In the genomic region with DNA sequence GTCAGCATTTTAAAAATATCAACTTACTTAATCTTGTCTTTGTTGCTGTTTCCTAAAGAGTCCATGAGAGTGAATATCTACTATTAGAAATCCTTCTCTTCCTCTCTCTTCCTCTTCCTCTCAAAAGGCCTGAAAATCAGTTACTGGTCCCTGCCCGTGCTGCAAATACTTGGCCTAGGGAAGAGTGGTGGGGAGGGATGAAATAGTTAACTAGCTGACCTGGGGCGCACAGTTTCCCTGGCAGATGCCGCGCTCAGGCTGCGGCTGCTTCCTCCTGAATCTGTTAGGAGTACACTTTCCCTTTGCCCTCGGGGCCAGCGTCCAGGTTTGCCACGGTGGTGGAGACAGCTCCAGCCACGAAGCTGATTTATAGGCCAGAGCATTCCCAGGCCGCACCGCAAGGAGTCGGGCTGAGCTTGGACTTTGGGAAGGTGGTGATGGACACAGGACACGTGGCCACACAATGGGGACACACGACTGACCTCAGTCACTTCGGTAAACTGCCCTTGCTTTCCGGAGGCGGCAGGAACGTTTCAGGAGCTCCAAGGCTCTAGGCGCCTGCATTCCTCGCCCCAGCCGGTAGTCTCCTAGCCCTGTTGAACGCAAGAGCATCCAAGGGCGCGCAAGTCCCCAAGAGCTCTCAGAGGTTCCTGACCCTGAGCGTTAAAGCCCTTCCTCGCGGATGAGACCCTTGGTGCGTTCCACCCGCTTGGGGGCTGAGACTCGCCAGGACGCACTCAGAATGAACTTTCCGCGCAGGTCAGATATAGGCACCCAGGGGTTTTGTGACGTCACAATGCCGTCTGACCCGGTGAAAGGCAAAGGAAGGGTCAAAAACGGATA, we compare ENCODE assay signal across 9 cellular contexts. TPM values are rescaled to one million over a fixed set of nuclear protein-coding genes. Genes with fewer than 3 reads are reported as not detected.
A peak's percentile ranks its signal among the peaks of the same experiment; 100 is the strongest.
DNase-seq lines count a peak whose midpoint lies in the region; ATAC-seq and TF ChIP-seq lines count a peak whose summit lies in the region.
"Had no signal": no experiment of that assay in that cellular context is flagged by ENCODE, and none has a peak within 500 bp of the region (broad histone marks: within the 10 kb centered on the region; RNA-seq: fewer than 3 reads in every experiment).

No MANE protein-coding gene starts in this region.

- peak; percentile 83 for TF ChIP-seq CTCF in liver (IDR thresholded peaks at IDR 0.05; ENCODE audit: low read depth, low read length, missing input control)

- WGBS in liver = 4% methylated on average over 37 of the region's 37 CpGs

- peaks cover 93% of the 10 kb centered on the region for H3K27me3 ChIP-seq in HUES6 (ENCODE audit: control insufficient read depth, insufficient read depth, low read length)
- H3K27me3 ChIP-seq in liver (ENCODE audit: control insufficient read depth in 4 of 4, insufficient read depth in 4 of 4, low read length in 3 of 4) = peaks cover 0 to 5% (median 0%) of the 10 kb centered on the region in 4 donors
- H3K27me3 ChIP-seq in HAP-1 (ENCODE audit: low read depth) = peaks cover 11% of the 10 kb centered on the region

- H3K27ac ChIP-seq in HUES6 (ENCODE audit: low read depth, low read length) (no peak overlapping the region), liver (ENCODE audit: low read depth in 1 of 2, low read length in 2 of 2) (peak overlapping the region; percentile 48 to 56)

- DNase-seq in DMS53 (lab: John Stamatoyannopoulos, UW) (peak; percentile 97), HAP-1 (ENCODE audit: low spot score in 2 of 2) (no peak), AG08396 (ENCODE audit: low spot score) (no peak)

- TF ChIP-seq RAD21 in liver (IDR thresholded peaks at IDR 0.05) = peak; percentile 92 to 93

- H3K36me3 Mint-ChIP-seq in activated naive CD8-positive, alpha-beta T cell = no peaks in the 10 kb centered on the region

- H3K9me3 ChIP-seq in HUES6 (ENCODE audit: control insufficient read depth, insufficient read depth, low read depth, low read length) (no peaks in the 10 kb centered on the region), liver (ENCODE audit: control insufficient read depth in 4 of 4, low read length in 3 of 4) (peaks cover 0 to 4% (median 1%) of the 10 kb centered on the region in 4 donors), HAP-1 (no peaks in the 10 kb centered on the region)

- in situ Hi-C loops in HAP-1 (cut with MboI; ENCODE audit: low sequenced_read_pairs) = no loop called here

- H3K4me3 Mint-ChIP-seq in activated naive CD8-positive, alpha-beta T cell = peak overlapping the region; percentile 21

- peak overlapping the region; percentile 59 for H3K4me3 ChIP-seq in HUES6 (ENCODE audit: low read depth, low read length)
- H3K4me3 ChIP-seq in liver (ENCODE audit: low read depth in 1 of 3, low read length in 3 of 3) = peak overlapping the region; percentile 4 to 37 (median 34)
- H3K4me3 ChIP-seq in HAP-1 = no peak overlapping the region

- no peaks in the 10 kb centered on the region for H3K36me3 ChIP-seq in HUES6 (ENCODE audit: control insufficient read depth, insufficient read depth, low read length)
- no peaks in the 10 kb centered on the region for H3K36me3 ChIP-seq in liver (ENCODE audit: control insufficient read depth in 4 of 4, insufficient read depth in 3 of 4, low read depth in 1 of 4, low read length in 3 of 4)
- no peaks in the 10 kb centered on the region for H3K36me3 ChIP-seq in HAP-1 (replicated peaks)

- no peak overlapping the region for H3K27ac Mint-ChIP-seq in activated naive CD8-positive, alpha-beta T cell

- no peak overlapping the region for H3K9ac ChIP-seq in HUES6 (ENCODE audit: low read length)
- peak overlapping the region in 1 of 2 donors; percentile 9 for H3K9ac ChIP-seq in liver (ENCODE audit: low read depth in 1 of 2, low read length in 2 of 2)

- no peaks in the 10 kb centered on the region for H3K9me3 Mint-ChIP-seq in activated naive CD8-positive, alpha-beta T cell (ENCODE audit: low read depth)

- H3K27me3 Mint-ChIP-seq in activated naive CD8-positive, alpha-beta T cell = peaks cover 53% of the 10 kb centered on the region

- H3K4me1 ChIP-seq in HUES6 (ENCODE audit: control insufficient read depth, insufficient read depth, low read length) = peaks cover 11% of the 10 kb centered on the region
- H3K4me1 ChIP-seq in liver (ENCODE audit: control insufficient read depth in 4 of 4, insufficient read depth in 4 of 4, low read length in 3 of 4) = peaks cover 5 to 26% (median 17%) of the 10 kb centered on the region in 4 donors
- H3K4me1 ChIP-seq in HAP-1 = no peaks in the 10 kb centered on the region

- ATAC-seq in HG02884 (IDR thresholded peaks at IDR 0.05; ENCODE audit: unreplicated experiment) (no peak), GM21717 (IDR thresholded peaks at IDR 0.05; ENCODE audit: unreplicated experiment) (no peak)

- H3K4me1 Mint-ChIP-seq in activated naive CD8-positive, alpha-beta T cell (ENCODE audit: low read depth) = peaks cover 7% of the 10 kb centered on the region

TF ChIP-seq in liver, 16 proteins besides CTCF, POLR2A, EP300 and RAD21:
- no peak for TF ChIP-seq GABPA (IDR thresholded peaks at IDR 0.05 in 1 of 2, conservative IDR thresholded peaks at IDR 0.05 in 1 of 2)
- TF ChIP-seq FOXA2 (IDR thresholded peaks at IDR 0.05) = peak; percentile 81
- TF ChIP-seq, protein P1, sequence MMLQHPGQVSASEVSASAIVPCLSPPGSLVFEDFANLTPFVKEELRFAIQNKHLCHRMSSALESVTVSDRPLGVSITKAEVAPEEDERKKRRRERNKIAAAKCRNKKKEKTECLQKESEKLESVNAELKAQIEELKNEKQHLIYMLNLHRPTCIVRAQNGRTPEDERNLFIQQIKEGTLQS (IDR thresholded peaks at IDR 0.05) = peak; percentile 43
- no peak for TF ChIP-seq TAF1 (conservative IDR thresholded peaks at IDR 0.05)
- TF ChIP-seq HNF4G (IDR thresholded peaks at IDR 0.05) = peak; percentile 97
- TF ChIP-seq HNF4A (conservative IDR thresholded peaks at IDR 0.05) = peak; percentile 100
- TF ChIP-seq, protein P2, sequence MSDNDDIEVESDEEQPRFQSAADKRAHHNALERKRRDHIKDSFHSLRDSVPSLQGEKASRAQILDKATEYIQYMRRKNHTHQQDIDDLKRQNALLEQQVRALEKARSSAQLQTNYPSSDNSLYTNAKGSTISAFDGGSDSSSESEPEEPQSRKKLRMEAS (IDR thresholded peaks at IDR 0.05) = peak; percentile 94
- peak; percentile 86 to 89 for TF ChIP-seq JUND (IDR thresholded peaks at IDR 0.05)
- peak in 1 of 2 donors; percentile 36 for TF ChIP-seq EGR1 (IDR thresholded peaks at IDR 0.05; ENCODE audit: low read depth in 2 of 2)
- peak; percentile 91 for TF ChIP-seq REST (IDR thresholded peaks at IDR 0.05)
- TF ChIP-seq, protein P3, sequence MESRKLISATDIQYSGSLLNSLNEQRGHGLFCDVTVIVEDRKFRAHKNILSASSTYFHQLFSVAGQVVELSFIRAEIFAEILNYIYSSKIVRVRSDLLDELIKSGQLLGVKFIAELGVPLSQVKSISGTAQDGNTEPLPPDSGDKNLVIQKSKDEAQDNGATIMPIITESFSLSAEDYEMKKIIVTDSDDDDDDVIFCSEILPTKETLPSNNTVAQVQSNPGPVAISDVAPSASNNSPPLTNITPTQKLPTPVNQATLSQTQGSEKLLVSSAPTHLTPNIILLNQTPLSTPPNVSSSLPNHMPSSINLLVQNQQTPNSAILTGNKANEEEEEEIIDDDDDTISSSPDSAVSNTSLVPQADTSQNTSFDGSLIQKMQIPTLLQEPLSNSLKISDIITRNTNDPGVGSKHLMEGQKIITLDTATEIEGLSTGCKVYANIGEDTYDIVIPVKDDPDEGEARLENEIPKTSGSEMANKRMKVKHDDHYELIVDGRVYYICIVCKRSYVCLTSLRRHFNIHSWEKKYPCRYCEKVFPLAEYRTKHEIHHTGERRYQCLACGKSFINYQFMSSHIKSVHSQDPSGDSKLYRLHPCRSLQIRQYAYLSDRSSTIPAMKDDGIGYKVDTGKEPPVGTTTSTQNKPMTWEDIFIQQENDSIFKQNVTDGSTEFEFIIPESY (IDR thresholded peaks at IDR 0.05) = peak; percentile 81
- peak; percentile 90 for TF ChIP-seq FOXA1 (IDR thresholded peaks at IDR 0.05)
- peak; percentile 57 for TF ChIP-seq NR2F2 (IDR thresholded peaks at IDR 0.05)
- TF ChIP-seq RXRA (IDR thresholded peaks at IDR 0.05) = peak; percentile 91
- TF ChIP-seq YY1 (IDR thresholded peaks at IDR 0.05) = peak; percentile 88
- peak; percentile 98 for TF ChIP-seq SP1 (IDR thresholded peaks at IDR 0.05)

RNA-seq across cellular contexts. Expression of gene ASCL1, which starts 7.1 kb away (rescaled TPM):
- total RNA-seq in liver = not detected
- under 1 TPM in 1 of 2 donors, not detected in 1; 0.06 TPM for polyA plus RNA-seq in liver
- total RNA-seq: HT1080 had no signal

RNA-seq across cellular contexts. Expression of gene PAH, which starts 33.3 kb away (rescaled TPM):
- total RNA-seq in liver = 100 to 1,000 TPM; 327 to 696 TPM
- 100 to 1,000 TPM; 521 to 615 TPM for polyA plus RNA-seq in liver
- total RNA-seq: HT1080 had no signal
